ENCODE assay signal across 1 cellular context in the genomic region with DNA sequence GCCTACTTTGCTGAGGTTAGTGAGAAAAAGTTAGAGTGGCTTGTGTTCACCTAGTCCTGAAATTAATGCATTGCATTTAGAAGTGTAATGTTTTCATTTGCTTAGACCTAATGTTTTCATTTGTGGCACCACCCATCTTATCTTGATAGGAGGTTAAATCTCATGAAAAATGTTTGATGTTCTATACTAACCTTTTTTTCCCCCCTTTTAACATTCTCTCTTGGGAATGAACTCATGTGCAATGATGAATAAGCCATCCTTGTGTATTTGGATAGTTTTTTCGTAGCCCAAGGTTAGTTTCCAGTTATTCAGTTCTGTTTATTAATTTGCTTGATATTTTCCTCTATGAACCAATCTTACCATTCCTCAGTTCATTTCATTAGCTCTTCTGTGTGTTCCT.
TF ChIP-seq lines count a peak whose summit lies in the region.

No MANE protein-coding gene starts in this region.

TF ChIP-seq in HepG2, 621 proteins besides CTCF, POLR2A, EP300 and RAD21 (continued from another document):
- TF ChIP-seq, protein P1, sequence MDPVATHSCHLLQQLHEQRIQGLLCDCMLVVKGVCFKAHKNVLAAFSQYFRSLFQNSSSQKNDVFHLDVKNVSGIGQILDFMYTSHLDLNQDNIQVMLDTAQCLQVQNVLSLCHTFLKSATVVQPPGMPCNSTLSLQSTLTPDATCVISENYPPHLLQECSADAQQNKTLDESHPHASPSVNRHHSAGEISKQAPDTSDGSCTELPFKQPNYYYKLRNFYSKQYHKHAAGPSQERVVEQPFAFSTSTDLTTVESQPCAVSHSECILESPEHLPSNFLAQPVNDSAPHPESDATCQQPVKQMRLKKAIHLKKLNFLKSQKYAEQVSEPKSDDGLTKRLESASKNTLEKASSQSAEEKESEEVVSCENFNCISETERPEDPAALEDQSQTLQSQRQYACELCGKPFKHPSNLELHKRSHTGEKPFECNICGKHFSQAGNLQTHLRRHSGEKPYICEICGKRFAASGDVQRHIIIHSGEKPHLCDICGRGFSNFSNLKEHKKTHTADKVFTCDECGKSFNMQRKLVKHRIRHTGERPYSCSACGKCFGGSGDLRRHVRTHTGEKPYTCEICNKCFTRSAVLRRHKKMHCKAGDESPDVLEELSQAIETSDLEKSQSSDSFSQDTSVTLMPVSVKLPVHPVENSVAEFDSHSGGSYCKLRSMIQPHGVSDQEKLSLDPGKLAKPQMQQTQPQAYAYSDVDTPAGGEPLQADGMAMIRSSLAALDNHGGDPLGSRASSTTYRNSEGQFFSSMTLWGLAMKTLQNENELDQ (CRISPR knock-in tag; IDR thresholded peaks at IDR 0.05; ENCODE audit: borderline replicate concordance) = no peak
- TF ChIP-seq ZKSCAN8 (CRISPR knock-in tag; IDR thresholded peaks at IDR 0.05; ENCODE audit: borderline replicate concordance) (no peak), ZNF709 (CRISPR knock-in tag; IDR thresholded peaks at IDR 0.05) (no peak), ZNF12 (CRISPR knock-in tag; IDR thresholded peaks at IDR 0.05) (no peak)
TF ChIP-seq in HepG2: peak in this region for 0.
